ENCODE assay signal across 1 cellular context in the genomic region with DNA sequence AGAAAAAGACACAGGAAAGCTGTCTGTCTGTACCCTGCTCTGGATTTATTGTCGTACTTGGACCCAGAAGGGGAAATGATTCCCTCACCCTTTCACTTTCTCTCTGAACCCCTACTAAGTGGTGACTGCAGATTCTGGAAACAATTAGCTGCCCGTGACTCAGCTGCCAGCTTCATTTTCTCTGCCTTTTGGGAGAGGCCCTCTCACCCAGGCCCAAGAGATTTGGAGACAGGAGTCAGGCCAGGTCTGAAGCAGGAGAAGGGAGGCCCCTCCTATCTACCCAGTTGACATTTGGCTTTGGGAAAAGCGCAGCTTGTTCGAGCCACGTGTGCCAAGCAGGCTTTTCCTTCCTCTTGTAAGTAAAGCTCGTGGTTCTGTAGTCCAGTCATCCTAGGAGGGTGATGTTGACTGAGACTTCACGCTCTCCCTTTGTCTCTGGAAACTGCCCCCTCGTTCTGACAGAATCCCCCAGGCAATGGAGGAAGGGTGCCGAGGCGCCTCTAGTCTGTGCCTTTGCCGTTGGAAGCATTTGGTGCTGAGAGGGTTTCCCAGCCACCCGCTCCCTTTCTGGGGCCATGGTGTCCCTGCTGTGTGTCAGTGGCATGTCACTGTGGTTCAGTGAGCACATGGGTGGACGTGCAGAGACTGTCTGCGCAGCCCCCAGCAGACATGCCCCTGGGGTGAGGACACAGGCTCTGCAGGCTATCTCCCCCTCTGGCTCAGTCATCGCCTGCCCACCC.
TF ChIP-seq lines count a peak whose summit lies in the region.

No MANE protein-coding gene starts in this region.

TF ChIP-seq in H1, 55 proteins besides CTCF, POLR2A, EP300 and RAD21:
- no peak for TF ChIP-seq POLR2AphosphoS5 (IDR thresholded peaks at IDR 0.05; ENCODE audit: low read depth, low read length)
- no peak for TF ChIP-seq TEAD4 (IDR thresholded peaks at IDR 0.05; ENCODE audit: low read depth, low read length)
- TF ChIP-seq, protein P1, sequence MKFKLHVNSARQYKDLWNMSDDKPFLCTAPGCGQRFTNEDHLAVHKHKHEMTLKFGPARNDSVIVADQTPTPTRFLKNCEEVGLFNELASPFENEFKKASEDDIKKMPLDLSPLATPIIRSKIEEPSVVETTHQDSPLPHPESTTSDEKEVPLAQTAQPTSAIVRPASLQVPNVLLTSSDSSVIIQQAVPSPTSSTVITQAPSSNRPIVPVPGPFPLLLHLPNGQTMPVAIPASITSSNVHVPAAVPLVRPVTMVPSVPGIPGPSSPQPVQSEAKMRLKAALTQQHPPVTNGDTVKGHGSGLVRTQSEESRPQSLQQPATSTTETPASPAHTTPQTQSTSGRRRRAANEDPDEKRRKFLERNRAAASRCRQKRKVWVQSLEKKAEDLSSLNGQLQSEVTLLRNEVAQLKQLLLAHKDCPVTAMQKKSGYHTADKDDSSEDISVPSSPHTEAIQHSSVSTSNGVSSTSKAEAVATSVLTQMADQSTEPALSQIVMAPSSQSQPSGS (IDR thresholded peaks at IDR 0.05; ENCODE audit: low read length) = no peak
- no peak for TF ChIP-seq TAF1 (IDR thresholded peaks at IDR 0.05; ENCODE audit: low read depth, low read length)
- no peak for TF ChIP-seq YY1 (IDR thresholded peaks at IDR 0.05; ENCODE audit: low read depth, low read length)
- TF ChIP-seq CBX5 (IDR thresholded peaks at IDR 0.05; ENCODE audit: low read depth, low read length) = no peak
- no peak for TF ChIP-seq E2F6 (IDR thresholded peaks at IDR 0.05)
- TF ChIP-seq BCL11A (IDR thresholded peaks at IDR 0.05; ENCODE audit: low read depth in 2 of 2, low read length in 2 of 2) = no peak
- no peak for TF ChIP-seq GABPA (IDR thresholded peaks at IDR 0.05; ENCODE audit: borderline replicate concordance, insufficient read depth, low read length)
- no peak for TF ChIP-seq JUN (IDR thresholded peaks at IDR 0.05; ENCODE audit: low read depth, low read length)
- no peak for TF ChIP-seq BRCA1 (IDR thresholded peaks at IDR 0.05; ENCODE audit: low read depth, low read length)
- no peak for TF ChIP-seq USF2 (IDR thresholded peaks at IDR 0.05; ENCODE audit: low read length)
- no peak for TF ChIP-seq SIN3A (conservative IDR thresholded peaks at IDR 0.05 in 1 of 2, IDR thresholded peaks at IDR 0.05 in 1 of 2; ENCODE audit: low read depth in 1 of 2, low read length in 2 of 2)
- TF ChIP-seq CHD7 (IDR thresholded peaks at IDR 0.05; ENCODE audit: insufficient replicate concordance, low read length) = no peak
- no peak for TF ChIP-seq EZH2 (IDR thresholded peaks at IDR 0.05; ENCODE audit: low read depth, low read length, severe bottlenecking)
- no peak for TF ChIP-seq ATF3 (IDR thresholded peaks at IDR 0.05; ENCODE audit: insufficient read depth, low read depth, low read length)
- TF ChIP-seq CEBPB (IDR thresholded peaks at IDR 0.05; ENCODE audit: low read depth, low read length) = no peak
- no peak for TF ChIP-seq SIX5 (IDR thresholded peaks at IDR 0.05; ENCODE audit: low read depth, low read length)
- no peak for TF ChIP-seq POU5F1 (IDR thresholded peaks at IDR 0.05; ENCODE audit: low read depth, low read length)
